17 cellular contexts compared by ENCODE assay signal in genomic region chr11:19614370-19614936, GRCh38.
A peak's percentile ranks its signal among the peaks of the same experiment; 100 is the strongest.
DNase-seq lines count a peak whose midpoint lies in the region; ATAC-seq and TF ChIP-seq lines count a peak whose summit lies in the region.
"Had no signal": no experiment of that assay in that cellular context is flagged by ENCODE, and none has a peak within 500 bp of the region (broad histone marks: within the 10 kb centered on the region; RNA-seq: fewer than 3 reads in every experiment).

No MANE protein-coding gene starts in this region.

- H3K27ac Mint-ChIP-seq in activated CD4-positive, alpha-beta T cell treated with anti-CD3 and anti-CD28 coated beads for 36 hours = no peak overlapping the region
- no peak overlapping the region for H3K27ac Mint-ChIP-seq in stimulated activated effector memory CD8-positive, alpha-beta T cell treated with anti-CD3 and anti-CD28 coated beads, Interleukin-12 subunit alpha, Interleukin-12 subunit beta, amount 100 ng/mL, for 72 hours
- H3K27ac Mint-ChIP-seq: CD8-positive, alpha-beta T cell had no signal

- no peaks in the 10 kb centered on the region for H3K4me1 Mint-ChIP-seq in activated CD4-positive, alpha-beta T cell treated with anti-CD3 and anti-CD28 coated beads for 36 hours
- no peaks in the 10 kb centered on the region for H3K4me1 Mint-ChIP-seq in stimulated activated effector memory CD8-positive, alpha-beta T cell treated with anti-CD3 and anti-CD28 coated beads, Interleukin-12 subunit alpha, Interleukin-12 subunit beta, amount 100 ng/mL, for 72 hours

- H3K36me3 Mint-ChIP-seq in activated CD4-positive, alpha-beta T cell treated with anti-CD3 and anti-CD28 coated beads for 36 hours (ENCODE audit: low read depth) = no peaks in the 10 kb centered on the region
- peaks cover 4% of the 10 kb centered on the region for H3K36me3 Mint-ChIP-seq in stimulated activated effector memory CD8-positive, alpha-beta T cell treated with anti-CD3 and anti-CD28 coated beads, Interleukin-12 subunit alpha, Interleukin-12 subunit beta, amount 100 ng/mL, for 72 hours
- H3K36me3 Mint-ChIP-seq: CD8-positive, alpha-beta T cell had no signal

- H3K27ac ChIP-seq in dorsolateral prefrontal cortex = no peak overlapping the region
- H3K27ac ChIP-seq: PC-9 had no signal

- CTCF ChIA-PET in activated CD4-positive, alpha-beta T cell treated with anti-CD3 and anti-CD28 coated beads for 36 hours (lab: Charles Lee) = no interaction called here

- no peak for ATAC-seq in activated CD4-positive, alpha-beta T cell treated with anti-CD3 and anti-CD28 coated beads for 36 hours
- no peak for ATAC-seq in stimulated activated effector memory CD8-positive, alpha-beta T cell treated with anti-CD3 and anti-CD28 coated beads, Interleukin-12 subunit alpha, Interleukin-12 subunit beta, amount 100 ng/mL, for 72 hours
- ATAC-seq: CD8-positive, alpha-beta T cell; Right ventricle myocardium inferior had no signal

- DNase-seq in GM20000 (ENCODE audit: low spot score) (peak; percentile 15), MV-4-11 (lab: John Stamatoyannopoulos, UW) (peak; percentile 26), dorsolateral prefrontal cortex (no peak), pons (ENCODE audit: low spot score) (peak; percentile 55), NK-92 (lab: John Stamatoyannopoulos, UW; ENCODE audit: unreplicated experiment) (no peak), NCI-H1417 (lab: John Stamatoyannopoulos, UW) (no peak)
- no peak for DNase-seq in activated CD4-positive, alpha-beta T cell treated with anti-CD3 and anti-CD28 coated beads for 36 hours
- DNase-seq in stimulated activated effector memory CD8-positive, alpha-beta T cell treated with anti-CD3 and anti-CD28 coated beads, Interleukin-12 subunit alpha, Interleukin-12 subunit beta, amount 100 ng/mL, for 72 hours (ENCODE audit: low spot score in 2 of 2) = no peak
- DNase-seq: BE2C; CD8-positive, alpha-beta T cell; DMS79 treated with DMSO at 0.1 percent for 48 hours; GF-D8; H7; NCI-H1092 treated with DMSO at 0.1 percent for 48 hours; NCI-H187; PC-9 had no signal

- intact Hi-C loops in dorsolateral prefrontal cortex (cut with DNase I) = no loop called here
- intact Hi-C loops in activated CD4-positive, alpha-beta T cell treated with anti-CD3 and anti-CD28 coated beads for 36 hours (cut with DNase I, micrococcal nuclease) = no loop called here

- POLR2A ChIA-PET in activated CD4-positive, alpha-beta T cell treated with anti-CD3 and anti-CD28 coated beads for 36 hours (lab: Charles Lee) = no interaction called here

- no peak overlapping the region for H3K4me3 Mint-ChIP-seq in activated CD4-positive, alpha-beta T cell treated with anti-CD3 and anti-CD28 coated beads for 36 hours
- H3K4me3 Mint-ChIP-seq in stimulated activated effector memory CD8-positive, alpha-beta T cell treated with anti-CD3 and anti-CD28 coated beads, Interleukin-12 subunit alpha, Interleukin-12 subunit beta, amount 100 ng/mL, for 72 hours = no peak overlapping the region
- H3K4me3 Mint-ChIP-seq: CD8-positive, alpha-beta T cell had no signal

- H3K4me3 ChIP-seq in dorsolateral prefrontal cortex = no peak overlapping the region
- H3K4me3 ChIP-seq: PC-9 had no signal

- H3K9me3 Mint-ChIP-seq in activated CD4-positive, alpha-beta T cell treated with anti-CD3 and anti-CD28 coated beads for 36 hours (ENCODE audit: low read depth) = peaks cover 10% of the 10 kb centered on the region
- H3K9me3 Mint-ChIP-seq in stimulated activated effector memory CD8-positive, alpha-beta T cell treated with anti-CD3 and anti-CD28 coated beads, Interleukin-12 subunit alpha, Interleukin-12 subunit beta, amount 100 ng/mL, for 72 hours = peaks cover 3% of the 10 kb centered on the region

- TF ChIP-seq CTCF in GM20000 (IDR thresholded peaks at IDR 0.05; ENCODE audit: extremely low read depth, missing control alignments) (no peak), dorsolateral prefrontal cortex (IDR thresholded peaks at IDR 0.05 in 54 of 56, conservative IDR thresholded peaks at IDR 0.05 in 2 of 56; ENCODE audit: low read depth in 1 of 56, partially characterized antibody in 56 of 56) (peak in 34 of 56 donors; percentile 8 to 64 (median 28))

- peaks cover 6% of the 10 kb centered on the region for H3K27me3 Mint-ChIP-seq in activated CD4-positive, alpha-beta T cell treated with anti-CD3 and anti-CD28 coated beads for 36 hours

- no peaks in the 10 kb centered on the region for H3K27me3 ChIP-seq in dorsolateral prefrontal cortex
- H3K27me3 ChIP-seq: BE2C had no signal

Comparison
In these comparisons a context has a peak if more than half of its experiments do, and no peak if none do; other contexts are left out.
1. DNase-seq: peak in GM20000 (single experiment), MV-4-11 (single experiment) and pons (single experiment); none in dorsolateral prefrontal cortex (0 of 10), NK-92 (single experiment), NCI-H1417 (0 of 3), activated CD4-positive, alpha-beta T cell treated with anti-CD3 and anti-CD28 coated beads for 36 hours (single experiment) and stimulated activated effector memory CD8-positive, alpha-beta T cell treated with anti-CD3 and anti-CD28 coated beads, Interleukin-12 subunit alpha, Interleukin-12 subunit beta, amount 100 ng/mL, for 72 hours (0 of 2).